14 cellular contexts compared by ENCODE assay signal in the genomic region with DNA sequence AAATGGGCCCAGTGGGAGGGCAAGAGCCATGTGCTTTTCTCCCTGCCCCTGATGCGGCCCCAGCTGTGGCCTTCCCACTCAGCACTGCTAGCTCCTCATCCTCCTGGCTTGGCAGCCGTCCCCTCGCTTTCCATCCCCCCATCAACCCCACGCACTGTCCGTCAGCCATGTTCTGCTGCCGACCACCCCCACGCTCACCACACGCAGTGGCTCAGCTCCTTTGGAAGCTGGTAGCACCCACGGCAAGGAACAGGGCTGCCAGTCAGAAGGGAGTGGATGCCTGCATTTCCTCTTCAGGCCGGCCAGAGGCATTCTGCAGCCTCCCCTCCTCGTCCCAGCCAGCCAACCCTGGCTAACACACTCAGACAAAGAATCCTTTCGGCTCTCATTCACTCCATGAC. TPM values are rescaled to one million over a fixed set of nuclear protein-coding genes. Genes with fewer than 3 reads are reported as not detected.
DNase-seq lines count a peak whose midpoint lies in the region; ATAC-seq and TF ChIP-seq lines count a peak whose summit lies in the region.
"Had no signal": no experiment of that assay in that cellular context is flagged by ENCODE, and none has a peak within 500 bp of the region (broad histone marks: within the 10 kb centered on the region; RNA-seq: fewer than 3 reads in every experiment).

No MANE protein-coding gene starts in this region.

- no peaks in the 10 kb centered on the region for H3F3A ChIP-seq in GM23338 (replicated peaks; ENCODE audit: low read depth)

- no peaks in the 10 kb centered on the region for H3K9me2 ChIP-seq in GM23338 (ENCODE audit: insufficient read depth)

- DNase-seq in NCI-H2107 treated with DMSO at 0.1 percent for 48 hours (lab: John Stamatoyannopoulos, UW; ENCODE audit: unreplicated experiment) (peak; percentile 48), NCI-H2107 (lab: John Stamatoyannopoulos, UW) (no peak), GM23338 (ENCODE audit: low spot score) (no peak), caudate nucleus (lab: John Stamatoyannopoulos, UW) (peak in 16 of 61 donors; percentile 14 to 59 (median 38)), HCEC 1CT (no peak)
- DNase-seq in naive thymus-derived CD8-positive, alpha-beta T cell = no peak
- no peak for DNase-seq in NK-92 treated with Interleukin-12 subunit alpha and Interleukin-12 subunit beta, amount 100 ng/mL, for 24 hours (lab: John Stamatoyannopoulos, UW)
- DNase-seq: esophagus squamous epithelium, NCI-H226 had no signal

- TF ChIP-seq CTCF in GM23338 (conservative IDR thresholded peaks at IDR 0.05; ENCODE audit: low read depth in 2 of 2) = no peak

- peak overlapping the region; percentile 52; the same call in 1 of the 2 replicates for H3K27ac Mint-ChIP-seq in GM23338
- peak overlapping the region in 6 of 10 donors; percentile 14 to 76 (median 63) for H3K27ac Mint-ChIP-seq in naive thymus-derived CD8-positive, alpha-beta T cell

- H3K36me3 ChIP-seq in GM23338 (ENCODE audit: insufficient read depth) = peaks cover 21% of the 10 kb centered on the region; the same call in 1 of the 2 replicates

- peaks cover 25% of the 10 kb centered on the region for H4K20me1 ChIP-seq in GM23338 (replicated peaks; ENCODE audit: insufficient read depth)

- peaks cover 13% of the 10 kb centered on the region for H3K27me3 Mint-ChIP-seq in GM23338 (ENCODE audit: insufficient read depth, low read depth, poor library complexity)
- no peaks in the 10 kb centered on the region for H3K27me3 Mint-ChIP-seq in naive thymus-derived CD8-positive, alpha-beta T cell
- H3K27me3 Mint-ChIP-seq: central memory CD8-positive, alpha-beta T cell had no signal

- peaks cover 40% of the 10 kb centered on the region for H3K36me3 Mint-ChIP-seq in GM23338 (ENCODE audit: low read depth)
- peaks cover 0 to 55% (median 12%) of the 10 kb centered on the region in 3 donors for H3K36me3 Mint-ChIP-seq in naive thymus-derived CD8-positive, alpha-beta T cell

- ATAC-seq in GM23338 = no peak
- no peak for ATAC-seq in naive thymus-derived CD8-positive, alpha-beta T cell
- ATAC-seq in GM21381 (IDR thresholded peaks at IDR 0.05; ENCODE audit: unreplicated experiment) = no peak
- ATAC-seq: HCT116 had no signal

- no peak overlapping the region for H2AFZ ChIP-seq in GM23338

- POLR2A ChIA-PET in naive thymus-derived CD8-positive, alpha-beta T cell (lab: Charles Lee) = interaction anchor here (1.0 to 2.7 kb wide), 2 partner anchors 10 to 24 kb away, joined by 3 to 14 read pairs; no protein-coding TSS in a partner anchor

- peaks cover 14% of the 10 kb centered on the region for H3K4me1 Mint-ChIP-seq in GM23338
- peaks cover 35 to 83% (median 61%) of the 10 kb centered on the region in 4 donors for H3K4me1 Mint-ChIP-seq in naive thymus-derived CD8-positive, alpha-beta T cell

- H3K4me3 Mint-ChIP-seq in GM23338 = no peak overlapping the region
- H3K4me3 Mint-ChIP-seq in naive thymus-derived CD8-positive, alpha-beta T cell = no peak overlapping the region
- H3K4me3 Mint-ChIP-seq: central memory CD8-positive, alpha-beta T cell had no signal

- H3K4me1 ChIP-seq in GM23338 (ENCODE audit: insufficient read depth) = peaks cover 11% of the 10 kb centered on the region

- no peaks in the 10 kb centered on the region for H3K9me3 Mint-ChIP-seq in GM23338
- H3K9me3 Mint-ChIP-seq in naive thymus-derived CD8-positive, alpha-beta T cell = no peaks in the 10 kb centered on the region
- H3K9me3 Mint-ChIP-seq: central memory CD8-positive, alpha-beta T cell; IgD-negative memory B cell had no signal

- H3K79me2 ChIP-seq in GM23338 (replicated peaks; ENCODE audit: insufficient read depth) = peaks cover 28% of the 10 kb centered on the region

- H3K27ac ChIP-seq in GM23338 (ENCODE audit: low read depth) (no peak overlapping the region), caudate nucleus (ENCODE audit: low read depth, low read length) (peak overlapping the region; percentile 75)

- H3K4me2 ChIP-seq in GM23338 = no peak overlapping the region

- no peaks in the 10 kb centered on the region for H3K27me3 ChIP-seq in GM23338 (ENCODE audit: insufficient read depth)
- H3K27me3 ChIP-seq: esophagus squamous epithelium had no signal

- H3K4me3 ChIP-seq in GM23338 = no peak overlapping the region
- H3K4me3 ChIP-seq: esophagus squamous epithelium had no signal

TF ChIP-seq in GM23338, 12 proteins besides CTCF, POLR2A, EP300 and RAD21 (continues in another document):
- TF ChIP-seq EZH2phosphoT487 (IDR thresholded peaks at IDR 0.05; ENCODE audit: unreplicated experiment) (no peak), JUNB (IDR thresholded peaks at IDR 0.05; ENCODE audit: unreplicated experiment) (no peak), STAT1 (IDR thresholded peaks at IDR 0.05; ENCODE audit: unreplicated experiment) (no peak), REST (IDR thresholded peaks at IDR 0.05; ENCODE audit: unreplicated experiment) (no peak), ZNF331 (CRISPR knock-in tag; IDR thresholded peaks at IDR 0.05; ENCODE audit: low read depth) (no peak)

RNA-seq across cellular contexts. Expression of gene CALM3, which starts 6.3 kb away (rescaled TPM):
- 193 and 215 TPM in 2 replicates for total RNA-seq in GM23338 (2014; rRNA removed; shearing (Covaris generic))
- 143 and 148 TPM in 2 replicates for polyA plus RNA-seq in GM23338 (2016; fragmentation: Nextera tagmentation; extraction: Ambion mirVana)
- 100 to 1,000 TPM; 185 to 190 TPM for total RNA-seq in naive thymus-derived CD8-positive, alpha-beta T cell
- 100 to 1,000 TPM; 188 to 221 (median 214) TPM for polyA plus RNA-seq in naive thymus-derived CD8-positive, alpha-beta T cell

RNA-seq across cellular contexts. Expression of gene PTGIR, which starts 17.4 kb away (rescaled TPM):
- total RNA-seq in GM23338 (2014; rRNA removed; shearing (Covaris generic)) = not detected in 2 replicates
- polyA plus RNA-seq in GM23338 (2016; fragmentation: Nextera tagmentation; extraction: Ambion mirVana) = not detected in 2 replicates
- under 1 TPM in 1 of 2 experiments, not detected in 1; 0.25 TPM for total RNA-seq in naive thymus-derived CD8-positive, alpha-beta T cell
- polyA plus RNA-seq in naive thymus-derived CD8-positive, alpha-beta T cell = 1 to 10 TPM in 1 of 3 donors, under 1 TPM in 2; 0.12 to 2.8 (median 0.55) TPM

RNA-seq across cellular contexts. Expression of gene GNG8, which starts 28.6 kb away (rescaled TPM):
- total RNA-seq in GM23338 (2014; rRNA removed; shearing (Covaris generic)) = not detected in 2 replicates
- 5.7 and 5.9 TPM in 2 replicates for polyA plus RNA-seq in GM23338 (2016; fragmentation: Nextera tagmentation; extraction: Ambion mirVana)
- not detected for total RNA-seq in naive thymus-derived CD8-positive, alpha-beta T cell
- not detected for polyA plus RNA-seq in naive thymus-derived CD8-positive, alpha-beta T cell
- total RNA-seq: esophagus squamous epithelium, skeletal muscle tissue had no signal
- polyA plus RNA-seq: IgD-negative memory B cell had no signal

RNA-seq across cellular contexts. Expression of gene DACT3, which starts 53.5 kb away (rescaled TPM):
- total RNA-seq in GM23338 (2014; rRNA removed; shearing (Covaris generic)) = 1.2 and 2.6 TPM in 2 replicates
- polyA plus RNA-seq in GM23338 (2016; fragmentation: Nextera tagmentation; extraction: Ambion mirVana) = 0.75 and 0.78 TPM in 2 replicates
- total RNA-seq in naive thymus-derived CD8-positive, alpha-beta T cell = under 1 TPM in 1 of 2 experiments, not detected in 1; 0.13 TPM
- polyA plus RNA-seq in naive thymus-derived CD8-positive, alpha-beta T cell = under 1 TPM in 1 of 3 donors, not detected in 2; 0.13 TPM
- polyA plus RNA-seq: IgD-negative memory B cell had no signal
